1 cellular context compared by ENCODE assay signal in the genomic region with DNA sequence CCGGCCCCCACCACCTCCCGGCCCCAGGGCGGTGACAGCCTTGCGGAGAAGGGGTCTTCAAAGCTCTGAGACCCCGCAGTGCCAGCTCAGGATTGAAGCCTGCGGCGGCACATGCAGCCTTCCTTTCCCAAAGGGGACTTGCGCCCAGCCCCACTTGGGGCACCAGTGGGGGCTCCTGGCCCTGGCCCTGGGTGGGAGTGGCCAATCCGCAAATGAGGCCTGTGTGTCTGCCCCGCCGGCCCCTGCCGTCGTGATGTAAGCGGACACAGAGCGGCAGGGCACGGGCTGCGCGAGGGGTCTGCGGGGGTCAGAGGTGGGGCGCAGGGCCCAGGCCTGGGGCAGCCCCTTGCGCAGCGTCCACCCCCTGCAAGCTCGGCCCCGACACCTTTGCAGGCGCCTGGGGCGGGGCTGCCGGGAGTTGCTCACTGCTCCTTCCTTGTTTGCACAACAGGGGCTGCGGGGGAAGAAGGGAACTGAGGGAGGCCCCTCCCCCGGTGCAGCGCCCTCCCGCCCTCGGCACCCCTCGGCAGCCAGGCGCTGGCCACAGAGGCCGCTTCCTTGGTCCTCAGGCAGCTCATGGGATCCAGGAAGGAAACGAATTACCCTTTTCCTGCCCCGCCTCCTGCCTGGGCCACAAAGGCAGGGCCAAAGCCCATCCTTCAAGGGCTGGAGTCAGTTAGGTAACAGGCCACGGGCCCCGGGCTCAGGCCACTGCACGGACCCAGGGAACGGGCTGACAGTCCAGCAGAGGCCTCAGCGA.
A peak's percentile ranks its signal among the peaks of the same experiment; 100 is the strongest.
TF ChIP-seq lines count a peak whose summit lies in the region.

No MANE protein-coding gene starts in this region.

TF ChIP-seq in HepG2, 621 proteins besides CTCF, POLR2A, EP300 and RAD21 (continued from another document and continues in another):
- TF ChIP-seq HOXA7 (CRISPR knock-in tag; IDR thresholded peaks at IDR 0.05) (no peak), ZNF431 (CRISPR knock-in tag; IDR thresholded peaks at IDR 0.05; ENCODE audit: borderline replicate concordance, low read depth) (peak; percentile 70; the same call in 1 of the 2 replicates), ZNF7 (CRISPR knock-in tag; IDR thresholded peaks at IDR 0.05) (0 out of 2 replicates have a peak, but pooled peaks have one; percentile 8), PHF20 (CRISPR knock-in tag; IDR thresholded peaks at IDR 0.05) (0 out of 2 replicates have a peak, but pooled peaks have one; percentile 72), ZNF30 (CRISPR knock-in tag; IDR thresholded peaks at IDR 0.05) (no peak; the same call in 1 of the 2 replicates), ZNF773 (CRISPR knock-in tag; IDR thresholded peaks at IDR 0.05; ENCODE audit: borderline replicate concordance) (0 out of 2 replicates have a peak, but pooled peaks have one; percentile 24), HNF4A (CRISPR knock-in tag; IDR thresholded peaks at IDR 0.05) (peak; percentile 80), FLYWCH1 (CRISPR knock-in tag; IDR thresholded peaks at IDR 0.05) (peak; percentile 71; the same call in 1 of the 2 replicates), ZNF569 (CRISPR knock-in tag; IDR thresholded peaks at IDR 0.05; ENCODE audit: borderline replicate concordance) (no peak), TOPORS (CRISPR knock-in tag; IDR thresholded peaks at IDR 0.05) (no peak), KLF9 (CRISPR knock-in tag; IDR thresholded peaks at IDR 0.05; ENCODE audit: low read depth) (peak; percentile 80; the same call in 1 of the 2 replicates), ZNF10 (CRISPR knock-in tag; IDR thresholded peaks at IDR 0.05; ENCODE audit: borderline replicate concordance, low read depth) (no peak), ZSCAN9 (CRISPR knock-in tag; IDR thresholded peaks at IDR 0.05; ENCODE audit: borderline replicate concordance) (peak; percentile 79; the same call in 1 of the 2 replicates), GATAD1 (CRISPR knock-in tag; IDR thresholded peaks at IDR 0.05) (peak; percentile 67), ZNF317 (CRISPR knock-in tag; IDR thresholded peaks at IDR 0.05) (no peak; the same call in none of the 2 replicates), RAD51 (IDR thresholded peaks at IDR 0.05; ENCODE audit: borderline replicate concordance) (no peak), JARID2 (CRISPR knock-in tag; IDR thresholded peaks at IDR 0.05; ENCODE audit: insufficient replicate concordance) (no peak), ZNF782 (CRISPR knock-in tag; IDR thresholded peaks at IDR 0.05; ENCODE audit: borderline replicate concordance) (peak; percentile 30; the same call in 1 of the 2 replicates), ARHGAP35 (CRISPR knock-in tag; IDR thresholded peaks at IDR 0.05; ENCODE audit: borderline replicate concordance) (no peak), ZNF674 (CRISPR knock-in tag; IDR thresholded peaks at IDR 0.05; ENCODE audit: low read depth) (no peak), PPARG (CRISPR knock-in tag; conservative IDR thresholded peaks at IDR 0.05) (peak; percentile 62), ZNF468 (CRISPR knock-in tag; IDR thresholded peaks at IDR 0.05) (peak; percentile 81; the same call in 1 of the 2 replicates), ISL2 (CRISPR knock-in tag; IDR thresholded peaks at IDR 0.05) (peak; percentile 76; the same call in 1 of the 2 replicates), ZNF777 (CRISPR knock-in tag; IDR thresholded peaks at IDR 0.05) (peak; percentile 73), WIZ (CRISPR knock-in tag; IDR thresholded peaks at IDR 0.05) (no peak), SOX5 (CRISPR knock-in tag; IDR thresholded peaks at IDR 0.05; ENCODE audit: borderline replicate concordance) (peak; percentile 75; the same call in 1 of the 2 replicates), CAMTA2 (CRISPR knock-in tag; IDR thresholded peaks at IDR 0.05; ENCODE audit: borderline replicate concordance) (no peak), PHF21A (CRISPR knock-in tag; IDR thresholded peaks at IDR 0.05) (peak; percentile 98), ZKSCAN1 (IDR thresholded peaks at IDR 0.05; ENCODE audit: low read length) (no peak)
- TF ChIP-seq, protein P1, sequence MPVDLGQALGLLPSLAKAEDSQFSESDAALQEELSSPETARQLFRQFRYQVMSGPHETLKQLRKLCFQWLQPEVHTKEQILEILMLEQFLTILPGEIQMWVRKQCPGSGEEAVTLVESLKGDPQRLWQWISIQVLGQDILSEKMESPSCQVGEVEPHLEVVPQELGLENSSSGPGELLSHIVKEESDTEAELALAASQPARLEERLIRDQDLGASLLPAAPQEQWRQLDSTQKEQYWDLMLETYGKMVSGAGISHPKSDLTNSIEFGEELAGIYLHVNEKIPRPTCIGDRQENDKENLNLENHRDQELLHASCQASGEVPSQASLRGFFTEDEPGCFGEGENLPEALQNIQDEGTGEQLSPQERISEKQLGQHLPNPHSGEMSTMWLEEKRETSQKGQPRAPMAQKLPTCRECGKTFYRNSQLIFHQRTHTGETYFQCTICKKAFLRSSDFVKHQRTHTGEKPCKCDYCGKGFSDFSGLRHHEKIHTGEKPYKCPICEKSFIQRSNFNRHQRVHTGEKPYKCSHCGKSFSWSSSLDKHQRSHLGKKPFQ (CRISPR knock-in tag; IDR thresholded peaks at IDR 0.05; ENCODE audit: insufficient replicate concordance): peak; percentile 86
- TF ChIP-seq, protein P2, sequence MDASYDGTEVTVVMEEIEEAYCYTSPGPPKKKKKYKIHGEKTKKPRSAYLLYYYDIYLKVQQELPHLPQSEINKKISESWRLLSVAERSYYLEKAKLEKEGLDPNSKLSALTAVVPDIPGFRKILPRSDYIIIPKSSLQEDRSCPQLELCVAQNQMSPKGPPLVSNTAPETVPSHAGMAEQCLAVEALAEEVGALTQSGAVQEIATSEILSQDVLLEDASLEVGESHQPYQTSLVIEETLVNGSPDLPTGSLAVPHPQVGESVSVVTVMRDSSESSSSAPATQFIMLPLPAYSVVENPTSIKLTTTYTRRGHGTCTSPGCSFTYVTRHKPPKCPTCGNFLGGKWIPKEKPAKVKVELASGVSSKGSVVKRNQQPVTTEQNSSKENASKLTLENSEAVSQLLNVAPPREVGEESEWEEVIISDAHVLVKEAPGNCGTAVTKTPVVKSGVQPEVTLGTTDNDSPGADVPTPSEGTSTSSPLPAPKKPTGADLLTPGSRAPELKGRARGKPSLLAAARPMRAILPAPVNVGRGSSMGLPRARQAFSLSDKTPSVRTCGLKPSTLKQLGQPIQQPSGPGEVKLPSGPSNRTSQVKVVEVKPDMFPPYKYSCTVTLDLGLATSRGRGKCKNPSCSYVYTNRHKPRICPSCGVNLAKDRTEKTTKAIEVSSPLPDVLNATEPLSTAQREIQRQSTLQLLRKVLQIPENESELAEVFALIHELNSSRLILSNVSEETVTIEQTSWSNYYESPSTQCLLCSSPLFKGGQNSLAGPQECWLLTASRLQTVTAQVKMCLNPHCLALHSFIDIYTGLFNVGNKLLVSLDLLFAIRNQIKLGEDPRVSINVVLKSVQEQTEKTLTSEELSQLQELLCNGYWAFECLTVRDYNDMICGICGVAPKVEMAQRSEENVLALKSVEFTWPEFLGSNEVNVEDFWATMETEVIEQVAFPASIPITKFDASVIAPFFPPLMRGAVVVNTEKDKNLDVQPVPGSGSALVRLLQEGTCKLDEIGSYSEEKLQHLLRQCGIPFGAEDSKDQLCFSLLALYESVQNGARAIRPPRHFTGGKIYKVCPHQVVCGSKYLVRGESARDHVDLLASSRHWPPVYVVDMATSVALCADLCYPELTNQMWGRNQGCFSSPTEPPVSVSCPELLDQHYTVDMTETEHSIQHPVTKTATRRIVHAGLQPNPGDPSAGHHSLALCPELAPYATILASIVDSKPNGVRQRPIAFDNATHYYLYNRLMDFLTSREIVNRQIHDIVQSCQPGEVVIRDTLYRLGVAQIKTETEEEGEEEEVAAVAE (CRISPR knock-in tag; IDR thresholded peaks at IDR 0.05; ENCODE audit: borderline replicate concordance): no peak; the same call in 1 of the 2 replicates
- TF ChIP-seq, protein P3, sequence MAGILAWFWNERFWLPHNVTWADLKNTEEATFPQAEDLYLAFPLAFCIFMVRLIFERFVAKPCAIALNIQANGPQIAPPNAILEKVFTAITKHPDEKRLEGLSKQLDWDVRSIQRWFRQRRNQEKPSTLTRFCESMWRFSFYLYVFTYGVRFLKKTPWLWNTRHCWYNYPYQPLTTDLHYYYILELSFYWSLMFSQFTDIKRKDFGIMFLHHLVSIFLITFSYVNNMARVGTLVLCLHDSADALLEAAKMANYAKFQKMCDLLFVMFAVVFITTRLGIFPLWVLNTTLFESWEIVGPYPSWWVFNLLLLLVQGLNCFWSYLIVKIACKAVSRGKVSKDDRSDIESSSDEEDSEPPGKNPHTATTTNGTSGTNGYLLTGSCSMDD (CRISPR knock-in tag; IDR thresholded peaks at IDR 0.05): no peak; the same call in 1 of the 2 replicates
- TF ChIP-seq, protein P4, sequence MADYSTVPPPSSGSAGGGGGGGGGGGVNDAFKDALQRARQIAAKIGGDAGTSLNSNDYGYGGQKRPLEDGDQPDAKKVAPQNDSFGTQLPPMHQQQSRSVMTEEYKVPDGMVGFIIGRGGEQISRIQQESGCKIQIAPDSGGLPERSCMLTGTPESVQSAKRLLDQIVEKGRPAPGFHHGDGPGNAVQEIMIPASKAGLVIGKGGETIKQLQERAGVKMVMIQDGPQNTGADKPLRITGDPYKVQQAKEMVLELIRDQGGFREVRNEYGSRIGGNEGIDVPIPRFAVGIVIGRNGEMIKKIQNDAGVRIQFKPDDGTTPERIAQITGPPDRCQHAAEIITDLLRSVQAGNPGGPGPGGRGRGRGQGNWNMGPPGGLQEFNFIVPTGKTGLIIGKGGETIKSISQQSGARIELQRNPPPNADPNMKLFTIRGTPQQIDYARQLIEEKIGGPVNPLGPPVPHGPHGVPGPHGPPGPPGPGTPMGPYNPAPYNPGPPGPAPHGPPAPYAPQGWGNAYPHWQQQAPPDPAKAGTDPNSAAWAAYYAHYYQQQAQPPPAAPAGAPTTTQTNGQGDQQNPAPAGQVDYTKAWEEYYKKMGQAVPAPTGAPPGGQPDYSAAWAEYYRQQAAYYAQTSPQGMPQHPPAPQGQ (CRISPR knock-in tag; IDR thresholded peaks at IDR 0.05; ENCODE audit: borderline replicate concordance): no peak
- TF ChIP-seq, protein P5, sequence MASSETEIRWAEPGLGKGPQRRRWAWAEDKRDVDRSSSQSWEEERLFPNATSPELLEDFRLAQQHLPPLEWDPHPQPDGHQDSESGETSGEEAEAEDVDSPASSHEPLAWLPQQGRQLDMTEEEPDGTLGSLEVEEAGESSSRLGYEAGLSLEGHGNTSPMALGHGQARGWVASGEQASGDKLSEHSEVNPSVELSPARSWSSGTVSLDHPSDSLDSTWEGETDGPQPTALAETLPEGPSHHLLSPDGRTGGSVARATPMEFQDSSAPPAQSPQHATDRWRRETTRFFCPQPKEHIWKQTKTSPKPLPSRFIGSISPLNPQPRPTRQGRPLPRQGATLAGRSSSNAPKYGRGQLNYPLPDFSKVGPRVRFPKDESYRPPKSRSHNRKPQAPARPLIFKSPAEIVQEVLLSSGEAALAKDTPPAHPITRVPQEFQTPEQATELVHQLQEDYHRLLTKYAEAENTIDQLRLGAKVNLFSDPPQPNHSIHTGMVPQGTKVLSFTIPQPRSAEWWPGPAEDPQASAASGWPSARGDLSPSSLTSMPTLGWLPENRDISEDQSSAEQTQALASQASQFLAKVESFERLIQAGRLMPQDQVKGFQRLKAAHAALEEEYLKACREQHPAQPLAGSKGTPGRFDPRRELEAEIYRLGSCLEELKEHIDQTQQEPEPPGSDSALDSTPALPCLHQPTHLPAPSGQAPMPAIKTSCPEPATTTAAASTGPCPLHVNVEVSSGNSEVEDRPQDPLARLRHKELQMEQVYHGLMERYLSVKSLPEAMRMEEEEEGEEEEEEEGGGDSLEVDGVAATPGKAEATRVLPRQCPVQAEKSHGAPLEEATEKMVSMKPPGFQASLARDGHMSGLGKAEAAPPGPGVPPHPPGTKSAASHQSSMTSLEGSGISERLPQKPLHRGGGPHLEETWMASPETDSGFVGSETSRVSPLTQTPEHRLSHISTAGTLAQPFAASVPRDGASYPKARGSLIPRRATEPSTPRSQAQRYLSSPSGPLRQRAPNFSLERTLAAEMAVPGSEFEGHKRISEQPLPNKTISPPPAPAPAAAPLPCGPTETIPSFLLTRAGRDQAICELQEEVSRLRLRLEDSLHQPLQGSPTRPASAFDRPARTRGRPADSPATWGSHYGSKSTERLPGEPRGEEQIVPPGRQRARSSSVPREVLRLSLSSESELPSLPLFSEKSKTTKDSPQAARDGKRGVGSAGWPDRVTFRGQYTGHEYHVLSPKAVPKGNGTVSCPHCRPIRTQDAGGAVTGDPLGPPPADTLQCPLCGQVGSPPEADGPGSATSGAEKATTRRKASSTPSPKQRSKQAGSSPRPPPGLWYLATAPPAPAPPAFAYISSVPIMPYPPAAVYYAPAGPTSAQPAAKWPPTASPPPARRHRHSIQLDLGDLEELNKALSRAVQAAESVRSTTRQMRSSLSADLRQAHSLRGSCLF (CRISPR knock-in tag; IDR thresholded peaks at IDR 0.05; ENCODE audit: borderline replicate concordance): no peak; the same call in 1 of the 2 replicates
- TF ChIP-seq, protein P6, sequence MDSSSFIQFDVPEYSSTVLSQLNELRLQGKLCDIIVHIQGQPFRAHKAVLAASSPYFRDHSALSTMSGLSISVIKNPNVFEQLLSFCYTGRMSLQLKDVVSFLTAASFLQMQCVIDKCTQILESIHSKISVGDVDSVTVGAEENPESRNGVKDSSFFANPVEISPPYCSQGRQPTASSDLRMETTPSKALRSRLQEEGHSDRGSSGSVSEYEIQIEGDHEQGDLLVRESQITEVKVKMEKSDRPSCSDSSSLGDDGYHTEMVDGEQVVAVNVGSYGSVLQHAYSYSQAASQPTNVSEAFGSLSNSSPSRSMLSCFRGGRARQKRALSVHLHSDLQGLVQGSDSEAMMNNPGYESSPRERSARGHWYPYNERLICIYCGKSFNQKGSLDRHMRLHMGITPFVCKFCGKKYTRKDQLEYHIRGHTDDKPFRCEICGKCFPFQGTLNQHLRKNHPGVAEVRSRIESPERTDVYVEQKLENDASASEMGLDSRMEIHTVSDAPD (CRISPR knock-in tag; IDR thresholded peaks at IDR 0.05): peak; percentile 81
- TF ChIP-seq, protein P7, sequence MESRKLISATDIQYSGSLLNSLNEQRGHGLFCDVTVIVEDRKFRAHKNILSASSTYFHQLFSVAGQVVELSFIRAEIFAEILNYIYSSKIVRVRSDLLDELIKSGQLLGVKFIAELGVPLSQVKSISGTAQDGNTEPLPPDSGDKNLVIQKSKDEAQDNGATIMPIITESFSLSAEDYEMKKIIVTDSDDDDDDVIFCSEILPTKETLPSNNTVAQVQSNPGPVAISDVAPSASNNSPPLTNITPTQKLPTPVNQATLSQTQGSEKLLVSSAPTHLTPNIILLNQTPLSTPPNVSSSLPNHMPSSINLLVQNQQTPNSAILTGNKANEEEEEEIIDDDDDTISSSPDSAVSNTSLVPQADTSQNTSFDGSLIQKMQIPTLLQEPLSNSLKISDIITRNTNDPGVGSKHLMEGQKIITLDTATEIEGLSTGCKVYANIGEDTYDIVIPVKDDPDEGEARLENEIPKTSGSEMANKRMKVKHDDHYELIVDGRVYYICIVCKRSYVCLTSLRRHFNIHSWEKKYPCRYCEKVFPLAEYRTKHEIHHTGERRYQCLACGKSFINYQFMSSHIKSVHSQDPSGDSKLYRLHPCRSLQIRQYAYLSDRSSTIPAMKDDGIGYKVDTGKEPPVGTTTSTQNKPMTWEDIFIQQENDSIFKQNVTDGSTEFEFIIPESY (CRISPR knock-in tag; IDR thresholded peaks at IDR 0.05): peak; percentile 66
- TF ChIP-seq, protein P8, sequence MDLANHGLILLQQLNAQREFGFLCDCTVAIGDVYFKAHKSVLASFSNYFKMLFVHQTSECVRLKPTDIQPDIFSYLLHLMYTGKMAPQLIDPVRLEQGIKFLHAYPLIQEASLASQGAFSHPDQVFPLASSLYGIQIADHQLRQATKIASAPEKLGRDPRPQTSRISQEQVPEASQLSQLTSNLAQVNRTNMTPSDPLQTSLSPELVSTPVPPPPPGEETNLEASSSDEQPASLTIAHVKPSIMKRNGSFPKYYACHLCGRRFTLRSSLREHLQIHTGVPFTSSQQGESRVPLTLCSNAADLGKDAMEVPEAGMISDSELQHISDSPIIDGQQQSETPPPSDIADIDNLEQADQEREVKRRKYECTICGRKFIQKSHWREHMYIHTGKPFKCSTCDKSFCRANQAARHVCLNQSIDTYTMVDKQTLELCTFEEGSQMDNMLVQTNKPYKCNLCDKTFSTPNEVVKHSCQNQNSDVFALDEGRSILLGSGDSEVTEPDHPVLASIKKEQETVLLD (CRISPR knock-in tag; IDR thresholded peaks at IDR 0.05; ENCODE audit: low read depth): peak; percentile 83
